In genomic region chr3:45666729-45667440, GRCh38 we compare ENCODE assay signal across 11 cellular contexts. TPM values are rescaled to one million over a fixed set of nuclear protein-coding genes. Genes with fewer than 3 reads are reported as not detected.
A peak's percentile ranks its signal among the peaks of the same experiment; 100 is the strongest.
DNase-seq lines count a peak whose midpoint lies in the region; ATAC-seq and TF ChIP-seq lines count a peak whose summit lies in the region.
"Had no signal": no experiment of that assay in that cellular context is flagged by ENCODE, and none has a peak within 500 bp of the region (broad histone marks: within the 10 kb centered on the region; RNA-seq: fewer than 3 reads in every experiment).

No MANE protein-coding gene starts in this region.

- H3K4me3 ChIP-seq in ascending aorta (peak overlapping the region in 1 of 2 donors; percentile 2), hepatocyte (no peak overlapping the region), upper lobe of left lung (no peak overlapping the region)
- H3K4me3 ChIP-seq: BLaER1 treated with 17β-estradiol and CSF1 and Interleukin-3, amounts not matched to agents 10 nM and 100 nM had no signal

- H3K27ac ChIP-seq in ascending aorta (peak overlapping the region; percentile 65 to 77), hepatocyte (peak overlapping the region; percentile 63), upper lobe of left lung (peak overlapping the region in 2 of 4 donors; percentile 20 to 41)
- H3K27ac ChIP-seq: WERI-Rb-1 had no signal

- no peaks in the 10 kb centered on the region for H3K9me2 ChIP-seq in hepatocyte (replicated peaks; ENCODE audit: insufficient read depth)

- CTCF ChIA-PET in activated naive CD4-positive, alpha-beta T cell treated with anti-CD3 and anti-CD28 coated beads, Interleukin-2, amount 10 ng/mL, durations not matched to agents 7 days and 5 days (lab: Charles Lee): interaction anchor here (0.6 to 16.0 kb wide), 9 partner anchors 9 to 628 kb away, joined by 3 to 272 read pairs (median 4); partner anchors contain the start of gene SACM1L

- peaks cover 8% of the 10 kb centered on the region for H3K79me2 ChIP-seq in hepatocyte

- TF ChIP-seq EP300 in upper lobe of left lung (IDR thresholded peaks at IDR 0.05): no peak

- no peak for DNase-seq in activated naive CD4-positive, alpha-beta T cell treated with anti-CD3 and anti-CD28 coated beads, Interleukin-2, amount 10 ng/mL, durations not matched to agents 7 days and 5 days
- DNase-seq in activated naive CD4-positive, alpha-beta T cell (lab: John Stamatoyannopoulos, UW): no peak
- DNase-seq in ascending aorta (ENCODE audit: low spot score in 2 of 2) (peak in 1 of 2 donors; percentile 84), hepatocyte (ENCODE audit: low spot score) (peak; percentile 33), upper lobe of left lung (peak in 1 of 2 donors; percentile 28), NCI-H1105 (lab: John Stamatoyannopoulos, UW) (no peak)
- no peak for DNase-seq in activated CD4-positive, CD25-positive, alpha-beta regulatory T cell treated with anti-CD3 and anti-CD28 coated beads, Interleukin-2, amount 50 U/mL, for 72 hours
- DNase-seq: NCI-H1417 treated with DMSO at 0.1 percent for 48 hours, WERI-Rb-1 had no signal

- H3K27ac Mint-ChIP-seq in activated naive CD4-positive, alpha-beta T cell treated with anti-CD3 and anti-CD28 coated beads, Interleukin-2, amount 10 ng/mL, durations not matched to agents 7 days and 5 days: peak overlapping the region; percentile 46

- H3K9me3 ChIP-seq in ascending aorta (no peaks in the 10 kb centered on the region), hepatocyte (ENCODE audit: low read depth) (no peaks in the 10 kb centered on the region), upper lobe of left lung (no peaks in the 10 kb centered on the region)
- H3K9me3 ChIP-seq: BLaER1 treated with 17β-estradiol and CSF1 and Interleukin-3, amounts not matched to agents 10 nM and 100 nM had no signal

- TF ChIP-seq POLR2A in upper lobe of left lung (IDR thresholded peaks at IDR 0.05): no peak

- intact Hi-C loops in ascending aorta (cut with DNase I): loop anchor here (10.0 kb wide), 2 partner anchors 318 to 802 kb away; partner anchors contain the start of gene TMEM42

- peaks cover 37% of the 10 kb centered on the region for H3K36me3 Mint-ChIP-seq in activated naive CD4-positive, alpha-beta T cell treated with anti-CD3 and anti-CD28 coated beads, Interleukin-2, amount 10 ng/mL, durations not matched to agents 7 days and 5 days

- ATAC-seq in upper lobe of left lung (ENCODE audit: low FRiP score in 2 of 2) (peak; percentile 2), HG02938 (IDR thresholded peaks at IDR 0.05; ENCODE audit: unreplicated experiment) (no peak)

- H3K9me3 Mint-ChIP-seq in activated naive CD4-positive, alpha-beta T cell treated with anti-CD3 and anti-CD28 coated beads, Interleukin-2, amount 10 ng/mL, durations not matched to agents 7 days and 5 days: no peaks in the 10 kb centered on the region

- no peak overlapping the region for H3K4me3 Mint-ChIP-seq in activated naive CD4-positive, alpha-beta T cell treated with anti-CD3 and anti-CD28 coated beads, Interleukin-2, amount 10 ng/mL, durations not matched to agents 7 days and 5 days

- H3K4me1 ChIP-seq in ascending aorta (peaks cover 22 to 43% of the 10 kb centered on the region in 2 donors), hepatocyte (ENCODE audit: insufficient read depth) (peaks cover 10% of the 10 kb centered on the region), upper lobe of left lung (peaks cover 19 to 47% (median 37%) of the 10 kb centered on the region in 4 donors)

- H3K4me2 ChIP-seq in hepatocyte: no peak overlapping the region

- no peaks in the 10 kb centered on the region for H3K27me3 ChIP-seq in ascending aorta
- H3K27me3 ChIP-seq in hepatocyte: no peaks in the 10 kb centered on the region
- no peaks in the 10 kb centered on the region for H3K27me3 ChIP-seq in upper lobe of left lung
- H3K27me3 ChIP-seq: BLaER1 treated with 17β-estradiol and CSF1 and Interleukin-3, amounts not matched to agents 10 nM and 100 nM had no signal

- peaks cover 0 to 6% of the 10 kb centered on the region in 2 donors for H3K36me3 ChIP-seq in ascending aorta
- peaks cover 5% of the 10 kb centered on the region for H3K36me3 ChIP-seq in hepatocyte (replicated peaks; ENCODE audit: insufficient read depth, low read depth)
- peaks cover 4 to 34% (median 10%) of the 10 kb centered on the region in 4 donors for H3K36me3 ChIP-seq in upper lobe of left lung

- TF ChIP-seq CTCF in ascending aorta (IDR thresholded peaks at IDR 0.05) (no peak), hepatocyte (IDR thresholded peaks at IDR 0.05; ENCODE audit: poor library complexity) (no peak), upper lobe of left lung (IDR thresholded peaks at IDR 0.05) (no peak)

- WGBS in hepatocyte (ENCODE audit: low lambda C conversion rate, missing lambda C conversion rate): 77% methylated on average over 9 of the region's 9 CpGs
- WGBS in upper lobe of left lung, 2 donors: 54 to 69% methylated on average over 8 to 9 of the region's 9 CpGs

- peaks cover 49% of the 10 kb centered on the region for H3K4me1 Mint-ChIP-seq in activated naive CD4-positive, alpha-beta T cell treated with anti-CD3 and anti-CD28 coated beads, Interleukin-2, amount 10 ng/mL, durations not matched to agents 7 days and 5 days

- H2AFZ ChIP-seq in hepatocyte: no peak overlapping the region

- no peaks in the 10 kb centered on the region for H4K20me1 ChIP-seq in hepatocyte (ENCODE audit: insufficient read depth, poor library complexity, severe bottlenecking)

- no peaks in the 10 kb centered on the region for H3K27me3 Mint-ChIP-seq in activated naive CD4-positive, alpha-beta T cell treated with anti-CD3 and anti-CD28 coated beads, Interleukin-2, amount 10 ng/mL, durations not matched to agents 7 days and 5 days

RNA-seq across cellular contexts. Expression of gene SACM1L, which starts 22.3 kb away (rescaled TPM):
- total RNA-seq in ascending aorta (7.2 TPM), hepatocyte (54.4 and 61.6 TPM in 2 replicates), upper lobe of left lung (100 to 1,000 TPM in 1 of 6 donors, 10 to 100 TPM in 5; 29.9 to 102 (median 63.9) TPM)
- polyA plus RNA-seq in hepatocyte: 26.3 and 28.1 TPM in 2 replicates
